Comparison of ENCODE assay signal across 19 cellular contexts in genomic region chr16:19935696-19936095, GRCh38. TPM values are rescaled to one million over a fixed set of nuclear protein-coding genes. Genes with fewer than 3 reads are reported as not detected.
"Had no signal": no experiment of that assay in that cellular context is flagged by ENCODE, and none has a peak within 500 bp of the region (broad histone marks: within the 10 kb centered on the region; RNA-seq: fewer than 3 reads in every experiment).

No MANE protein-coding gene starts in this region.

- H3K27me3 ChIP-seq: hepatocyte, sigmoid colon had no signal

- H3K36me3 ChIP-seq: esophagus squamous epithelium, sigmoid colon, spleen, upper lobe of right lung had no signal

- H3K27ac ChIP-seq: esophagus squamous epithelium, hepatocyte, sigmoid colon, spleen, upper lobe of right lung had no signal

- FAIRE-seq: endothelial cell of umbilical vein had no signal

- H3K79me2 ChIP-seq: hepatocyte had no signal

- H3K4me3 ChIP-seq: esophagus squamous epithelium, hepatocyte, sigmoid colon, spleen, upper lobe of right lung had no signal

- DNase-seq: activated B cell treated with CpG ODN at 0.5 μM for 24 hours; activated CD4-positive, alpha-beta T cell treated with anti-CD3 and anti-CD28 coated beads for 48 hours; activated CD8-positive, alpha-beta T cell treated with anti-CD3 and anti-CD28 coated beads for 36 hours; activated naive CD4-positive, alpha-beta T cell; activated naive CD8-positive, alpha-beta T cell treated with anti-CD3 and anti-CD28 coated beads for 36 hours; activated T-cell treated with anti-CD3 and anti-CD28 coated beads, Interleukin-2, amount 50 U/mL, for 1 hour; amniotic stem cell; effector CD8-positive, alpha-beta T cell; esophagus squamous epithelium; islet precursor cell; nephron progenitor cell; nucleus accumbens; sigmoid colon; spleen; stimulated activated CD4-positive, alpha-beta T cell treated with anti-CD3 and anti-CD28 coated beads, Interleukin-4, amount 100 ng/mL, for 4 hours; upper lobe of right lung had no signal

- H2AFZ ChIP-seq: hepatocyte had no signal

- H3K4me2 ChIP-seq: hepatocyte had no signal

- H3K9me3 ChIP-seq: esophagus squamous epithelium, sigmoid colon, spleen, upper lobe of right lung had no signal

- H3K4me1 ChIP-seq: esophagus squamous epithelium, sigmoid colon, spleen, upper lobe of right lung had no signal

RNA-seq across cellular contexts. Expression of gene GPRC5B, which starts 51.0 kb away (rescaled TPM):
- total RNA-seq: activated CD8-positive, alpha-beta T cell treated with anti-CD3 and anti-CD28 coated beads for 36 hours; activated T-helper 17 cell treated with anti-CD3 and anti-CD28 coated beads, Interleukin-2, amount 50 U/mL, for 72 hours had no signal
